ENCODE assay signal across 20 cellular contexts in genomic region chr22:43550024-43550620, GRCh38.
"Had no signal": no experiment of that assay in that cellular context is flagged by ENCODE, and none has a peak within 500 bp of the region (broad histone marks: within the 10 kb centered on the region; RNA-seq: fewer than 3 reads in every experiment).

No MANE protein-coding gene starts in this region.

- H3K27ac ChIP-seq: cardiac muscle cell, hepatocyte, skin epidermis, transverse colon, uterus had no signal

- H3K27me3 ChIP-seq: cardiac muscle cell, hepatocyte, transverse colon, uterus had no signal

- ATAC-seq: activated CD4-positive, CD25-positive, alpha-beta regulatory T cell treated with anti-CD3 and anti-CD28 coated beads, Interleukin-2, amount 50 U/mL, for 24 hours; activated CD8-positive, alpha-beta T cell treated with anti-CD3 and anti-CD28 coated beads, Interleukin-2, amount 10 ng/mL, durations not matched to agents 7 days and 5 days; effector memory CD8-positive, alpha-beta T cell; left colon; stimulated activated naive CD8-positive, alpha-beta T cell treated with anti-CD3 and anti-CD28 coated beads, Interleukin-15, Interleukin-2, amounts not matched to agents 100 U/mL and 50 U/mL, for 24 hours had no signal

- H3K9me3 Mint-ChIP-seq: activated CD4-positive, alpha-beta T cell treated with anti-CD3 and anti-CD28 coated beads, Interleukin-2, amount 10 ng/mL, durations not matched to agents 7 days and 5 days; activated naive CD8-positive, alpha-beta T cell treated with anti-CD3 and anti-CD28 coated beads for 36 hours; effector memory CD8-positive, alpha-beta T cell had no signal

- H3K4me3 ChIP-seq: cardiac muscle cell, hepatocyte, lung, skin epidermis, transverse colon, uterus had no signal

- H3K36me3 Mint-ChIP-seq: activated naive CD8-positive, alpha-beta T cell treated with anti-CD3 and anti-CD28 coated beads for 36 hours had no signal

- H3K79me2 ChIP-seq: hepatocyte had no signal

- H2AFZ ChIP-seq: hepatocyte had no signal

- H3K4me1 ChIP-seq: transverse colon, uterus had no signal

- H3K4me2 ChIP-seq: hepatocyte had no signal

- H3K36me3 ChIP-seq: cardiac muscle cell, transverse colon, uterus had no signal

- H3K9me3 ChIP-seq: transverse colon, uterus had no signal

- H3K4me3 Mint-ChIP-seq: activated CD4-positive, alpha-beta T cell treated with anti-CD3 and anti-CD28 coated beads, Interleukin-2, amount 10 ng/mL, durations not matched to agents 7 days and 5 days; activated CD8-positive, alpha-beta T cell treated with anti-CD3 and anti-CD28 coated beads, Interleukin-2, amount 10 ng/mL, durations not matched to agents 7 days and 5 days; activated naive CD8-positive, alpha-beta T cell treated with anti-CD3 and anti-CD28 coated beads for 36 hours; effector memory CD8-positive, alpha-beta T cell; nephron had no signal

- DNase-seq: activated CD4-positive, alpha-beta T cell treated with anti-CD3 and anti-CD28 coated beads, Interleukin-2, amount 10 ng/mL, durations not matched to agents 7 days and 5 days; activated CD8-positive, alpha-beta T cell treated with anti-CD3 and anti-CD28 coated beads, Interleukin-2, amount 10 ng/mL, durations not matched to agents 7 days and 5 days; activated naive CD8-positive, alpha-beta T cell treated with anti-CD3 and anti-CD28 coated beads for 36 hours; amniotic stem cell; effector memory CD8-positive, alpha-beta T cell; foreskin fibroblast; left colon; midbrain; occipital lobe; stimulated activated naive CD8-positive, alpha-beta T cell treated with anti-CD3 and anti-CD28 coated beads, Interleukin-15, Interleukin-2, amounts not matched to agents 100 U/mL and 50 U/mL, for 24 hours; T-helper 1 cell; T-helper 9 cell; transverse colon; uterus had no signal

- H3K4me1 Mint-ChIP-seq: activated CD4-positive, alpha-beta T cell treated with anti-CD3 and anti-CD28 coated beads, Interleukin-2, amount 10 ng/mL, durations not matched to agents 7 days and 5 days; activated naive CD8-positive, alpha-beta T cell treated with anti-CD3 and anti-CD28 coated beads for 36 hours; nephron had no signal

- H3K27ac Mint-ChIP-seq: activated CD4-positive, alpha-beta T cell treated with anti-CD3 and anti-CD28 coated beads, Interleukin-2, amount 10 ng/mL, durations not matched to agents 7 days and 5 days; activated CD8-positive, alpha-beta T cell treated with anti-CD3 and anti-CD28 coated beads, Interleukin-2, amount 10 ng/mL, durations not matched to agents 7 days and 5 days; activated naive CD8-positive, alpha-beta T cell treated with anti-CD3 and anti-CD28 coated beads for 36 hours; effector memory CD8-positive, alpha-beta T cell; nephron had no signal
